In genomic region chr22:22300511-22300910, GRCh38 we compare ENCODE assay signal across 12 cellular contexts. TPM values are rescaled to one million over a fixed set of nuclear protein-coding genes. Genes with fewer than 3 reads are reported as not detected.
DNase-seq lines count a peak whose midpoint lies in the region; ATAC-seq and TF ChIP-seq lines count a peak whose summit lies in the region.
"Not testable (repeated sequence)": the region's sequence is repeated elsewhere in the genome, so short reads cannot be mapped to it uniquely, and the experiment has no call there.
"Had no signal": no experiment of that assay in that cellular context is flagged by ENCODE, and none has a peak within 500 bp of the region (broad histone marks: within the 10 kb centered on the region; RNA-seq: fewer than 3 reads in every experiment).

No MANE protein-coding gene starts in this region.

- ATAC-seq in activated T-cell treated with anti-CD3 and anti-CD28 coated beads, Interleukin-2, amount 50 U/mL, for 72 hours (replicated peaks in 1 of 2) = not testable (repeated sequence)

- H3K36me3 ChIP-seq in Loucy (ENCODE audit: insufficient read depth, low read length) = not testable (repeated sequence)

- H3K4me3 ChIP-seq in Loucy (ENCODE audit: low read length, poor library complexity, severe bottlenecking) = peak overlapping the region; percentile 29

- H3F3A ChIP-seq in Loucy (ENCODE audit: low read depth) = not testable (repeated sequence)

- H3K4me1 ChIP-seq in Loucy (ENCODE audit: insufficient read depth, low read length, poor library complexity, severe bottlenecking) = not testable (repeated sequence)

- H3K79me2 ChIP-seq in Loucy (ENCODE audit: insufficient read depth, low read length) = peaks cover 68% of the 10 kb centered on the region

- H3K4me1 Mint-ChIP-seq in HFFc6 (ENCODE audit: low read depth) (peaks cover 25% of the 10 kb centered on the region), nephron progenitor cell (peaks cover 29% of the 10 kb centered on the region)
- peaks cover 32% of the 10 kb centered on the region for H3K4me1 Mint-ChIP-seq in activated T-cell treated with anti-CD3 and anti-CD28 coated beads, Interleukin-2, amount 50 U/mL, for 72 hours (ENCODE audit: low read depth)
- peaks cover 39% of the 10 kb centered on the region for H3K4me1 Mint-ChIP-seq in activated naive CD8-positive, alpha-beta T cell (ENCODE audit: low read depth)
- peaks cover 34% of the 10 kb centered on the region for H3K4me1 Mint-ChIP-seq in dendritic cell treated with granulocyte-macrophage colony-stimulating factor and Interleukin-4, amounts not matched to agents 40 ng/mL and 50 ng/mL, for 4 days (ENCODE audit: low read depth)

- H3K4me3 Mint-ChIP-seq in HFFc6; dendritic cell treated with granulocyte-macrophage colony-stimulating factor and Interleukin-4, amounts not matched to agents 40 ng/mL and 50 ng/mL, for 4 days: not testable (repeated sequence)
- peak overlapping the region in 1 of 2 donors; percentile 43 for H3K4me3 Mint-ChIP-seq in activated T-cell treated with anti-CD3 and anti-CD28 coated beads, Interleukin-2, amount 50 U/mL, for 72 hours
- peak overlapping the region; percentile 79 for H3K4me3 Mint-ChIP-seq in activated naive CD8-positive, alpha-beta T cell
- peak overlapping the region; percentile 66 for H3K4me3 Mint-ChIP-seq in nephron progenitor cell

- H3K27ac Mint-ChIP-seq in HFFc6 = peak overlapping the region; percentile 69; the same call in 1 of the 2 replicates
- peak overlapping the region; percentile 51 for H3K27ac Mint-ChIP-seq in activated T-cell treated with anti-CD3 and anti-CD28 coated beads, Interleukin-2, amount 50 U/mL, for 72 hours
- not testable (repeated sequence) for H3K27ac Mint-ChIP-seq in activated naive CD8-positive, alpha-beta T cell; nephron progenitor cell
- peak overlapping the region; percentile 32 for H3K27ac Mint-ChIP-seq in dendritic cell treated with granulocyte-macrophage colony-stimulating factor and Interleukin-4, amounts not matched to agents 40 ng/mL and 50 ng/mL, for 4 days

- DNase-seq in HFFc6; activated T-cell treated with anti-CD3 and anti-CD28 coated beads, Interleukin-2, amount 50 U/mL, for 72 hours; nephron progenitor cell: not testable (repeated sequence)

- not testable (repeated sequence) for H3K9me3 Mint-ChIP-seq in HFFc6; activated T-cell treated with anti-CD3 and anti-CD28 coated beads, Interleukin-2, amount 50 U/mL, for 72 hours; activated naive CD8-positive, alpha-beta T cell (ENCODE audit: low read depth); dendritic cell treated with granulocyte-macrophage colony-stimulating factor and Interleukin-4, amounts not matched to agents 40 ng/mL and 50 ng/mL, for 4 days; nephron progenitor cell

- not testable (repeated sequence) for H3K27me3 ChIP-seq in Loucy (ENCODE audit: insufficient read depth, low read length, poor library complexity, severe bottlenecking)

- H3K9me2 ChIP-seq in Loucy (replicated peaks; ENCODE audit: low read depth, low read length) = not testable (repeated sequence)

- H4K20me1 ChIP-seq in Loucy (ENCODE audit: insufficient read depth, low read length, poor library complexity, severe bottlenecking) = peaks cover 11% of the 10 kb centered on the region

- H3K9me3 ChIP-seq in Loucy (ENCODE audit: insufficient read depth, low read depth, low read length) = not testable (repeated sequence)

- TF ChIP-seq CTCF in HFFc6 (IDR thresholded peaks at IDR 0.05); Loucy (conservative IDR thresholded peaks at IDR 0.05; ENCODE audit: low read length); nephron progenitor cell (IDR thresholded peaks at IDR 0.05): not testable (repeated sequence)

- H3K4me2 ChIP-seq in Loucy (ENCODE audit: low read depth, low read length, poor library complexity, severe bottlenecking) = peak overlapping the region; percentile 51

- H3K36me3 Mint-ChIP-seq in HFFc6 (ENCODE audit: low read depth) = peaks cover 19% of the 10 kb centered on the region
- peaks cover 6 to 13% of the 10 kb centered on the region in 2 donors for H3K36me3 Mint-ChIP-seq in activated T-cell treated with anti-CD3 and anti-CD28 coated beads, Interleukin-2, amount 50 U/mL, for 72 hours (ENCODE audit: insufficient read depth in 2 of 2)
- not testable (repeated sequence) for H3K36me3 Mint-ChIP-seq in activated naive CD8-positive, alpha-beta T cell
- peaks cover 40% of the 10 kb centered on the region for H3K36me3 Mint-ChIP-seq in dendritic cell treated with granulocyte-macrophage colony-stimulating factor and Interleukin-4, amounts not matched to agents 40 ng/mL and 50 ng/mL, for 4 days (ENCODE audit: low read depth)
- peaks cover 20% of the 10 kb centered on the region for H3K36me3 Mint-ChIP-seq in nephron progenitor cell (ENCODE audit: low read depth)

- H3K9ac ChIP-seq in Loucy (ENCODE audit: low read depth, low read length, poor library complexity, severe bottlenecking) = not testable (repeated sequence)

- H3K27me3 Mint-ChIP-seq in HFFc6 (ENCODE audit: insufficient read depth); activated T-cell treated with anti-CD3 and anti-CD28 coated beads, Interleukin-2, amount 50 U/mL, for 72 hours (ENCODE audit: low read depth); activated naive CD8-positive, alpha-beta T cell; dendritic cell treated with granulocyte-macrophage colony-stimulating factor and Interleukin-4, amounts not matched to agents 40 ng/mL and 50 ng/mL, for 4 days; nephron progenitor cell (ENCODE audit: low read depth, poor library complexity): not testable (repeated sequence)

- intact Hi-C loops in dendritic cell treated with granulocyte-macrophage colony-stimulating factor and Interleukin-4, amounts not matched to agents 40 ng/mL and 50 ng/mL, for 4 days (cut with micrococcal nuclease) = not testable (repeated sequence)

- H2AFZ ChIP-seq in Loucy (ENCODE audit: low read length) = not testable (repeated sequence)

RNA-seq across cellular contexts. Expression of gene VPREB1, which starts 55.9 kb away (rescaled TPM):
- total RNA-seq in HFFc6 (2021; fragmentation: NEBNext Ultra II Directional; extraction: Animal tissue kit (Norgen Biotek cat#: 25700)) = not detected
- not detected for total RNA-seq in activated T-cell treated with anti-CD3 and anti-CD28 coated beads, Interleukin-2, amount 50 U/mL, for 72 hours
- total RNA-seq: Caco-2; CD4-positive, CD25-positive, alpha-beta regulatory T cell; Daoy; GM23248; H4; HT1080 had no signal
